Comparison of ENCODE assay signal across 25 cellular contexts in the genomic region with DNA sequence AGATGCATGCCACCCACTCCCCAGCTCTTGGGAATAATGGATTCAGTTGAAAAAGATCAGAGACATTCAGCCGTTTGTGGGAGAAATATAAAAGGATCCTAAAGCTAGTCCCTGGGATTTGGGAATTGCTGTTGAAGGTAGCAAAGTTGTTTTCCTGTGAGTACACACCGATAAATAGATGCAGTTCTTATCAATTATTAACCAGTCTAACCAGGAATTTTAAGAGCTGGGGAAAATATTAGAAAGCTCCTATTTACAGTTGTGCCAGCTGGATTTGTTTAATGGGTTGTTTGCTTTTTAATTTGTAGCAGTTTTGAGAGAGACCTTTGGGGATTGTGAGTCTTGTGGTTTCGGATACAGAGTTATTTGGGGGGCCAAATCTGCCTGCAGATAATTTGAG. TPM values are rescaled to one million over a fixed set of nuclear protein-coding genes. Genes with fewer than 3 reads are reported as not detected.
"Had no signal": no experiment of that assay in that cellular context is flagged by ENCODE, and none has a peak within 500 bp of the region (broad histone marks: within the 10 kb centered on the region; RNA-seq: fewer than 3 reads in every experiment).

No MANE protein-coding gene starts in this region.

- H3K4me1 ChIP-seq: adrenal gland had no signal

- H3K9me3 Mint-ChIP-seq: activated CD8-positive, alpha-beta T cell treated with anti-CD3 and anti-CD28 coated beads for 36 hours; activated naive CD8-positive, alpha-beta T cell treated with anti-CD3 and anti-CD28 coated beads, Interleukin-2, amount 10 ng/mL, durations not matched to agents 7 days and 5 days; activated T-cell treated with anti-CD3 and anti-CD28 coated beads, Interleukin-2, amount 50 U/mL, for 72 hours; activated T-helper 2 cell treated with anti-CD3 and anti-CD28 coated beads, Interferon-gamma antibody, Interleukin-2, Interleukin-4, amounts not matched to agents 10 μg/mL and 5 μg/mL and 100 μg/mL, durations not matched to agents 14 hours and 24 hours and 36 hours had no signal

- H3K4me3 Mint-ChIP-seq: activated CD8-positive, alpha-beta T cell treated with anti-CD3 and anti-CD28 coated beads for 36 hours; activated naive CD8-positive, alpha-beta T cell treated with anti-CD3 and anti-CD28 coated beads, Interleukin-2, amount 10 ng/mL, durations not matched to agents 7 days and 5 days; activated T-cell treated with anti-CD3 and anti-CD28 coated beads, Interleukin-2, amount 50 U/mL, for 72 hours had no signal

- H3K9me3 ChIP-seq: adrenal gland had no signal

- H3K27me3 ChIP-seq: adrenal gland had no signal

- H3K4me3 ChIP-seq: adrenal gland had no signal

- H3K27me3 Mint-ChIP-seq: activated CD8-positive, alpha-beta T cell treated with anti-CD3 and anti-CD28 coated beads for 36 hours; activated naive CD8-positive, alpha-beta T cell treated with anti-CD3 and anti-CD28 coated beads, Interleukin-2, amount 10 ng/mL, durations not matched to agents 7 days and 5 days had no signal

- ATAC-seq: activated CD4-positive, CD25-positive, alpha-beta regulatory T cell treated with anti-CD3 and anti-CD28 coated beads, Interleukin-2, amount 50 U/mL, for 24 hours; activated CD8-positive, alpha-beta T cell treated with anti-CD3 and anti-CD28 coated beads for 36 hours; activated T-cell treated with anti-CD3 and anti-CD28 coated beads, Interleukin-2, amount 50 U/mL, for 72 hours; PC-3 had no signal

- DNase-seq: activated CD4-positive, alpha-beta T cell treated with anti-CD3 and anti-CD28 coated beads for 4 hours; activated CD8-positive, alpha-beta memory T cell treated with anti-CD3 and anti-CD28 coated beads, Interleukin-2, amount 50 U/mL, for 4 hours; activated CD8-positive, alpha-beta T cell treated with anti-CD3 and anti-CD28 coated beads for 36 hours; activated gamma-delta T cell treated with Interleukin-2 at 50 U/mL for 16 hours; activated naive CD4-positive, alpha-beta T cell treated with anti-CD3 and anti-CD28 coated beads, Interleukin-2, amount 50 U/mL, for 16 hours; activated naive CD8-positive, alpha-beta T cell treated with anti-CD3 and anti-CD28 coated beads, Interleukin-2, amount 10 ng/mL, durations not matched to agents 7 days and 5 days; activated T-cell treated with anti-CD3 and anti-CD28 coated beads, Interleukin-2, amount 50 U/mL, for 72 hours; adrenal gland; anterior cingulate cortex; caudate nucleus; NCI-H1105 treated with DMSO at 0.1 percent for 48 hours; NCI-H1436 treated with DMSO at 0.1 percent for 48 hours; NCI-H2029; NCI-H2107; NCI-H510A treated with DMSO at 0.1 percent for 48 hours; NCI-H69; NK-92 treated with Interleukin-12 subunit alpha and Interleukin-12 subunit beta, amount 100 ng/mL, for 24 hours; PC-3; SHP77 treated with DMSO at 0.1 percent for 48 hours; T-helper 2 cell; T1000 had no signal

- H3K27ac ChIP-seq: adrenal gland had no signal

- H3K36me3 ChIP-seq: adrenal gland had no signal

- H3K27ac Mint-ChIP-seq: activated CD8-positive, alpha-beta T cell treated with anti-CD3 and anti-CD28 coated beads for 36 hours; activated naive CD8-positive, alpha-beta T cell treated with anti-CD3 and anti-CD28 coated beads, Interleukin-2, amount 10 ng/mL, durations not matched to agents 7 days and 5 days; activated T-cell treated with anti-CD3 and anti-CD28 coated beads, Interleukin-2, amount 50 U/mL, for 72 hours; activated T-helper 2 cell treated with anti-CD3 and anti-CD28 coated beads, Interferon-gamma antibody, Interleukin-2, Interleukin-4, amounts not matched to agents 10 μg/mL and 5 μg/mL and 100 μg/mL, durations not matched to agents 14 hours and 24 hours and 36 hours had no signal

RNA-seq across cellular contexts. Expression of a gene that starts 44.2 kb away (rescaled TPM):
- total RNA-seq: SK-MEL-5 had no signal

RNA-seq across cellular contexts. Expression of a gene that starts 58.8 kb away (rescaled TPM):
- total RNA-seq: activated CD8-positive, alpha-beta T cell treated with anti-CD3 and anti-CD28 coated beads for 36 hours; activated naive CD8-positive, alpha-beta T cell treated with anti-CD3 and anti-CD28 coated beads, Interleukin-2, amount 10 ng/mL, durations not matched to agents 7 days and 5 days; activated T-cell treated with anti-CD3 and anti-CD28 coated beads, Interleukin-2, amount 50 U/mL, for 72 hours; activated T-helper 2 cell treated with anti-CD3 and anti-CD28 coated beads, Interferon-gamma antibody, Interleukin-2, Interleukin-4, amounts not matched to agents 10 μg/mL and 5 μg/mL and 100 μg/mL, durations not matched to agents 14 hours and 24 hours and 36 hours; adrenal gland; cerebellum; PC-3; SK-MEL-5 had no signal
- polyA plus RNA-seq: adrenal gland had no signal
